ENCODE assay signal across 8 cellular contexts in the genomic region with DNA sequence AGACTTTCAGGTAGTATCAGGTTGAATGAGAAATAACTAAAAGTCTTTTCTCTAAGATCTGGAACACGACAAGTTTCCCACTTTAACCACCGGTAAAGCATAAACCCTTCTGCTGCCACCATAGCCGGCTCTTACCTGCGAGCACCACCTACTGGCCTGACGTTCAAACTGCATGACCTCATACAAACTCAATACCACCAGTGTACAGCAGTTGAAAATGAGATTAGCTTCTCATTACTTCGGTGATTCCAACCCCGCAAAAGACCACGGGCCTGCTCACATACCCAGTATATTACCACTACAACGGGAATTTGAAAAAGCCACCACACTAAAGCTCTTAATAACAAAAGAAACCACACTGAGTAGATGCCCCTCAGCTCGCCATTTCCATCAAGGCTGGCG.
DNase-seq lines count a peak whose midpoint lies in the region; ATAC-seq, FAIRE-seq and TF ChIP-seq lines count a peak whose summit lies in the region.
"Not testable (repeated sequence)": the region's sequence is repeated elsewhere in the genome, so short reads cannot be mapped to it uniquely, and the experiment has no call there.

No MANE protein-coding gene starts in this region.

- H3K36me3 Mint-ChIP-seq in CD14-positive monocyte; activated CD8-positive, alpha-beta T cell treated with anti-CD3 and anti-CD28 coated beads, Interleukin-2, amount 10 ng/mL, durations not matched to agents 7 days and 5 days (ENCODE audit: low read depth): not testable (repeated sequence)

- H3K9ac ChIP-seq in kidney (ENCODE audit: low read length in 2 of 2), result not testable (repeated sequence)

- CTCF ChIA-PET in activated CD8-positive, alpha-beta T cell treated with anti-CD3 and anti-CD28 coated beads, Interleukin-2, amount 10 ng/mL, durations not matched to agents 7 days and 5 days (lab: Charles Lee), result interaction anchor here (0.6 to 3.0 kb wide), 10 partner anchors 12 to 720 kb away, joined by 3 to 38 read pairs (median 3); no protein-coding TSS in a partner anchor

- peak; percentile 33 for FAIRE-seq in kidney (lab: Jason Lieb, UNC)

- H3K9me3 Mint-ChIP-seq in CD14-positive monocyte; activated CD8-positive, alpha-beta T cell treated with anti-CD3 and anti-CD28 coated beads, Interleukin-2, amount 10 ng/mL, durations not matched to agents 7 days and 5 days (ENCODE audit: insufficient read depth): not testable (repeated sequence)

- not testable (repeated sequence) for H3K27ac ChIP-seq in kidney (ENCODE audit: low read depth in 2 of 2, low read length in 2 of 2); spleen

- not testable (repeated sequence) for H3K4me3 Mint-ChIP-seq in CD14-positive monocyte; activated CD8-positive, alpha-beta T cell treated with anti-CD3 and anti-CD28 coated beads, Interleukin-2, amount 10 ng/mL, durations not matched to agents 7 days and 5 days

- H3K27me3 ChIP-seq in spleen (replicated peaks in 1 of 7), result peaks cover 0 to 12% (median 0%) of the 10 kb centered on the region in 7 donors

- H3K9me3 ChIP-seq in kidney (ENCODE audit: control insufficient read depth in 1 of 2, low read length in 2 of 2); spleen: not testable (repeated sequence)

- ATAC-seq in GM19023 (IDR thresholded peaks at IDR 0.05; ENCODE audit: unreplicated experiment), result peak; percentile 58
- peak; percentile 48 for ATAC-seq in HG03045 (IDR thresholded peaks at IDR 0.05; ENCODE audit: unreplicated experiment)
- peak; percentile 84 for ATAC-seq in activated CD8-positive, alpha-beta T cell treated with anti-CD3 and anti-CD28 coated beads, Interleukin-2, amount 10 ng/mL, durations not matched to agents 7 days and 5 days

- H3K27me3 Mint-ChIP-seq in CD14-positive monocyte (ENCODE audit: low read depth in 3 of 3), result not testable (repeated sequence)
- H3K27me3 Mint-ChIP-seq in activated CD8-positive, alpha-beta T cell treated with anti-CD3 and anti-CD28 coated beads, Interleukin-2, amount 10 ng/mL, durations not matched to agents 7 days and 5 days (ENCODE audit: low read depth), result peaks cover 13% of the 10 kb centered on the region

- not testable (repeated sequence) for H3K36me3 ChIP-seq in kidney (ENCODE audit: control insufficient read depth in 1 of 2, insufficient read depth in 2 of 2, low read length in 2 of 2); spleen

- 20 to 29% (median 22%) methylated on average over 8 to 11 of the region's 11 CpGs for WGBS in spleen, 5 donors

- POLR2A ChIA-PET in activated CD8-positive, alpha-beta T cell treated with anti-CD3 and anti-CD28 coated beads, Interleukin-2, amount 10 ng/mL, durations not matched to agents 7 days and 5 days (lab: Charles Lee), result not testable (repeated sequence)

- intact Hi-C loops in CD14-positive monocyte (cut with micrococcal nuclease); kidney (cut with DNase I); spleen (cut with DNase I; ENCODE audit: low total_unique reads): not testable (repeated sequence)

- TF ChIP-seq CTCF in CD14-positive monocyte (IDR thresholded peaks at IDR 0.05) (peak; percentile 39), kidney (IDR thresholded peaks at IDR 0.05; ENCODE audit: borderline replicate concordance, extremely low read depth, insufficient read depth) (peak; percentile 6), spleen (IDR thresholded peaks at IDR 0.05 in 8 of 11, conservative IDR thresholded peaks at IDR 0.05 in 3 of 11) (peak in 9 of 11 experiments; percentile 29 to 65 (median 53))

- H3K4me1 ChIP-seq in kidney (ENCODE audit: control insufficient read depth in 1 of 2, insufficient read depth in 1 of 2, low read depth in 1 of 2, low read length in 2 of 2), result not testable (repeated sequence)
- H3K4me1 ChIP-seq in spleen, result peaks cover 0 to 25% (median 2%) of the 10 kb centered on the region in 6 donors

- TF ChIP-seq POLR2A in spleen (IDR thresholded peaks at IDR 0.05), result not testable (repeated sequence)

- H3K27ac Mint-ChIP-seq in CD14-positive monocyte; activated CD8-positive, alpha-beta T cell treated with anti-CD3 and anti-CD28 coated beads, Interleukin-2, amount 10 ng/mL, durations not matched to agents 7 days and 5 days: not testable (repeated sequence)

- H3K4me1 Mint-ChIP-seq in CD14-positive monocyte, result peaks cover 10% of the 10 kb centered on the region
- H3K4me1 Mint-ChIP-seq in activated CD8-positive, alpha-beta T cell treated with anti-CD3 and anti-CD28 coated beads, Interleukin-2, amount 10 ng/mL, durations not matched to agents 7 days and 5 days (ENCODE audit: low read depth), result peaks cover 42% of the 10 kb centered on the region

- not testable (repeated sequence) for DNase-seq in CD14-positive monocyte (ENCODE audit: low spot score); kidney; spleen
- DNase-seq in NCI-H69 (lab: John Stamatoyannopoulos, UW) (peak; percentile 30), dermis blood vessel endothelial cell (peak; percentile 13)
- peak; percentile 32 for DNase-seq in activated CD8-positive, alpha-beta T cell treated with anti-CD3 and anti-CD28 coated beads, Interleukin-2, amount 10 ng/mL, durations not matched to agents 7 days and 5 days

- not testable (repeated sequence) for H3K4me3 ChIP-seq in kidney (ENCODE audit: low read length in 2 of 2); spleen
